ENCODE assay signal across 31 cellular contexts in the genomic region with DNA sequence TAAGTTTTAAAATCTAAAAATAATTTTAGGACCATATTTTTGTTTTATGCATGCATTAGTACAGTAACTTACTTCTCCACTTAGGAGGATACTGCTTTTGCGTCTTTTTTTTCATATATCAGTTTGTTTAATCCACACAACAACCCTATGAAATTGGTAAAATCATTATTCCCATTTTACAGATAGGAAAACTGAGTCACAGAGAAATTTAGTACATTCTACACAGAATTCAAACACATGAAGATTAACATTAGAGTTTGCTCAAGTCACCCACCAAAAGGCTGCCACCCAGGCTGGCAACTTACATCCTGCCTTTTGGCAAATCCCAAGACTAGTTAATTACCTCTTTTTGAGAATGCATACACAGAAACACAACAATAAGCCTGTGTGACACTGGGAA.
"Had no signal": no experiment of that assay in that cellular context is flagged by ENCODE, and none has a peak within 500 bp of the region (broad histone marks: within the 10 kb centered on the region; RNA-seq: fewer than 3 reads in every experiment).

No MANE protein-coding gene starts in this region.

- FAIRE-seq: urothelium cell line had no signal

- H3K36me3 ChIP-seq: ovary, spleen, suprapubic skin, tibial nerve, upper lobe of left lung, vagina had no signal

- ATAC-seq: natural killer cell; psoas muscle; right cardiac atrium; sciatic nerve; stimulated activated memory B cell treated with anti-CD40 and anti-IgM and Interleukin-4, amounts not matched to agents 10 μg/mL and 1 μg/mL and 100 μg/mL, for 72 hours; stimulated activated naive CD8-positive, alpha-beta T cell treated with anti-CD3 and anti-CD28 coated beads, Interleukin-15, amount 100 ng/mL, for 72 hours; stimulated activated naive CD8-positive, alpha-beta T cell treated with anti-CD3 and anti-CD28 coated beads, Interleukin-15, Interleukin-2, amounts not matched to agents 100 U/mL and 50 U/mL, for 24 hours had no signal

- H2AFZ ChIP-seq: neural progenitor cell, parathyroid adenoma had no signal

- H3K36me3 Mint-ChIP-seq: natural killer cell; stimulated activated memory B cell treated with anti-CD40 and anti-IgM and Interleukin-4, amounts not matched to agents 10 μg/mL and 1 μg/mL and 100 μg/mL, for 72 hours had no signal

- H3K4me2 ChIP-seq: neural progenitor cell, smooth muscle cell had no signal

- H3K4me1 ChIP-seq: suprapubic skin, testis, tibial nerve, upper lobe of left lung, vagina had no signal

- H3K27ac Mint-ChIP-seq: natural killer cell; nephron; neural progenitor cell; progenitor cell of endocrine pancreas; stimulated activated memory B cell treated with anti-CD40 and anti-IgM and Interleukin-4, amounts not matched to agents 10 μg/mL and 1 μg/mL and 100 μg/mL, for 72 hours; stimulated activated naive CD8-positive, alpha-beta T cell treated with anti-CD3 and anti-CD28 coated beads, Interleukin-15, amount 100 ng/mL, for 72 hours had no signal

- DNase-seq: natural killer cell; occipital lobe; ovary; posterior cingulate gyrus; psoas muscle; right cardiac atrium; spleen; stimulated activated CD4-positive, alpha-beta T cell treated with anti-CD3 and anti-CD28 coated beads, Interleukin-12 subunit alpha, Interleukin-12 subunit beta, amount 100 ng/mL, for 4 hours; stimulated activated CD4-positive, alpha-beta T cell treated with anti-CD3 and anti-CD28 coated beads, Interleukin-1b, Interleukin-23, amount 100 ng/mL, for 48 hours; stimulated activated CD4-positive, alpha-beta T cell treated with anti-CD3 and anti-CD28 coated beads, Interleukin-4, amount 100 ng/mL, for 1 hour; stimulated activated CD4-positive, alpha-beta T cell treated with anti-CD3 and anti-CD28 coated beads, Interleukin-4, amount 100 ng/mL, for 4 hours; stimulated activated CD8-positive, alpha-beta memory T cell treated with anti-CD3 and anti-CD28 coated beads, Interleukin-4, amount 100 ng/mL, for 48 hours; stimulated activated naive CD4-positive, alpha-beta T cell; stimulated activated naive CD8-positive, alpha-beta T cell treated with anti-CD3 and anti-CD28 coated beads, Interleukin-15, amount 100 ng/mL, for 72 hours; stimulated activated naive CD8-positive, alpha-beta T cell treated with anti-CD3 and anti-CD28 coated beads, Interleukin-15, Interleukin-2, amounts not matched to agents 100 U/mL and 50 U/mL, for 24 hours; substantia nigra; testis; trophoblast cell; upper lobe of left lung had no signal

- H3K4me1 Mint-ChIP-seq: neural progenitor cell; stimulated activated memory B cell treated with anti-CD40 and anti-IgM and Interleukin-4, amounts not matched to agents 10 μg/mL and 1 μg/mL and 100 μg/mL, for 72 hours had no signal

- H3K27me3 Mint-ChIP-seq: progenitor cell of endocrine pancreas; stimulated activated memory B cell treated with anti-CD40 and anti-IgM and Interleukin-4, amounts not matched to agents 10 μg/mL and 1 μg/mL and 100 μg/mL, for 72 hours; stimulated activated naive CD8-positive, alpha-beta T cell treated with anti-CD3 and anti-CD28 coated beads, Interleukin-15, amount 100 ng/mL, for 72 hours had no signal

- H3K4me3 Mint-ChIP-seq: natural killer cell; nephron; neural progenitor cell; stimulated activated memory B cell treated with anti-CD40 and anti-IgM and Interleukin-4, amounts not matched to agents 10 μg/mL and 1 μg/mL and 100 μg/mL, for 72 hours; stimulated activated naive CD8-positive, alpha-beta T cell treated with anti-CD3 and anti-CD28 coated beads, Interleukin-15, amount 100 ng/mL, for 72 hours had no signal

- H3K27ac ChIP-seq: neural progenitor cell, ovary, parathyroid adenoma, psoas muscle, skin epidermis, spleen, suprapubic skin, testis, tibial nerve, upper lobe of left lung, vagina had no signal

- H3K27me3 ChIP-seq: neural progenitor cell, ovary, spleen, suprapubic skin, testis, tibial nerve, upper lobe of left lung, vagina had no signal

- H3K4me3 ChIP-seq: neural progenitor cell, ovary, psoas muscle, skin epidermis, smooth muscle cell, spleen, suprapubic skin, testis, tibial nerve, upper lobe of left lung, vagina had no signal

- H3K9ac ChIP-seq: neural progenitor cell, parathyroid adenoma had no signal

- H3K9me3 Mint-ChIP-seq: natural killer cell; nephron; neural progenitor cell; stimulated activated memory B cell treated with anti-CD40 and anti-IgM and Interleukin-4, amounts not matched to agents 10 μg/mL and 1 μg/mL and 100 μg/mL, for 72 hours; stimulated activated naive CD8-positive, alpha-beta T cell treated with anti-CD3 and anti-CD28 coated beads, Interleukin-15, amount 100 ng/mL, for 72 hours had no signal

- H3K79me2 ChIP-seq: parathyroid adenoma had no signal

- H3K9me3 ChIP-seq: ovary, psoas muscle, suprapubic skin, testis, upper lobe of left lung, vagina had no signal
